ENCODE assay signal across 8 cellular contexts in the genomic region with DNA sequence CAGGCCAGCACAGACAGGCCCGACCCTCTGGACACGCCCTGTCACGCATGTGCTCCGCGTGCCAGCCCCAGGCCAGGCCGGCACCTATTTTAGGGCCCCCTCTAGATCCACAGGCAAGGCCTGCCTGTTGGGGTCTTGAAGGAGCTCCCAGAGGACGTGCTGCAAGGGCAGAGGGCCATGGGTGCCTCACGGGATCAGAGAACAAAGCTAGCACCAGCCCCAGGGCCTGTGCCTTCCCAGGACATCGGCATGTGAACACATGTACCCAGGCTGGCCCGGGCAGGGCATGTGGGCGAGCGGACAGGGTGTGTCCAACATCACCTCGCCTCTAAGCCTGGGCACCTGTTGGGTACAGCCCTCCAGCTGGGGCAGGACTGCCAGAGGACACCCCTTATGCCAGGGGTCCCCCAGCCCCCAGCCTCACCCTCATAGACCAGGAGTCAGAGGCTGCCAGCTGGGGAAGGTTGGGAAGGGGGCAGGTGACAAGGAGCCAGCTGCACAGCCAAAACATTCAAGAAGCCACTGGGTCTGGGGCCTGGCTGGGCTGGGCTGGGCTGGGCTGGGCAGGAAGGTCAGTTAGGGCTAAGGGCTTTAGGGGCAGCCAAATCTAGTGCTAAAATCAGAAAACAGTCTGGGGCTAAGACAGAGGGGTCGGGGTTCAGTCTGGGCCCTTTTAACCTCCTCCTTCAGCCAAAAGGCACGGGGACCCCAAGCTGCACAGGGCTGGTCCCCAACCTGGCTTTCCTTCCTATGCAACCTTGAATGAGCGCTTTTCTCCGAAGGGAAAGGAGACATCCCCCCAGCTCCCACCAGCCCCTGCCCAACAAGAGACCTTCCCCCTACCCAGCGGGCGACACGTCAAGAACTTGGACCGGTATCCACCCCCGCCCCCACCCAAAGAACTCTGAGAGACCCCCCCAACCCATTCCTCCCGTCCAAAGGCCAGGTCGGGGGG. TPM values are rescaled to one million over a fixed set of nuclear protein-coding genes. Genes with fewer than 3 reads are reported as not detected.
DNase-seq lines count a peak whose midpoint lies in the region; ATAC-seq and TF ChIP-seq lines count a peak whose summit lies in the region.

No MANE protein-coding gene starts in this region.

- peaks cover 6% of the 10 kb centered on the region for H3K79me2 ChIP-seq in parathyroid adenoma

- H3K27me3 Mint-ChIP-seq in activated T-cell treated with anti-CD3 and anti-CD28 coated beads, Interleukin-2, amount 50 U/mL, for 4 hours (ENCODE audit: low read depth), result no peaks in the 10 kb centered on the region

- H3K36me3 ChIP-seq in A673 (ENCODE audit: insufficient read depth, low read length, poor library complexity, severe bottlenecking) (peaks cover 3% of the 10 kb centered on the region), HUES64 (ENCODE audit: insufficient read depth, low read length) (no peaks in the 10 kb centered on the region), gastroesophageal sphincter (peaks cover 0 to 2% of the 10 kb centered on the region in 2 donors), parathyroid adenoma (ENCODE audit: control insufficient read depth, insufficient read depth, low read length) (no peaks in the 10 kb centered on the region)

- peaks cover 63% of the 10 kb centered on the region for H3K4me1 Mint-ChIP-seq in activated T-cell treated with anti-CD3 and anti-CD28 coated beads, Interleukin-2, amount 50 U/mL, for 4 hours (ENCODE audit: low read depth)

- H3K4me1 ChIP-seq in A673 (ENCODE audit: insufficient read depth, low read length, poor library complexity, severe bottlenecking), result peaks cover 56% of the 10 kb centered on the region
- peaks cover 23% of the 10 kb centered on the region for H3K4me1 ChIP-seq in HUES64 (ENCODE audit: insufficient read depth, low read length)
- H3K4me1 ChIP-seq in gastroesophageal sphincter, result peaks cover 0 to 81% (median 42%) of the 10 kb centered on the region in 3 donors
- peaks cover 18% of the 10 kb centered on the region for H3K4me1 ChIP-seq in parathyroid adenoma

- no peaks in the 10 kb centered on the region for H3K9me3 Mint-ChIP-seq in activated T-cell treated with anti-CD3 and anti-CD28 coated beads, Interleukin-2, amount 50 U/mL, for 4 hours

- no peak for ATAC-seq in activated T-cell treated with anti-CD3 and anti-CD28 coated beads, Interleukin-2, amount 50 U/mL, for 4 hours
- ATAC-seq in gastroesophageal sphincter, result no peak
- ATAC-seq in HG03571 (IDR thresholded peaks at IDR 0.05; ENCODE audit: unreplicated experiment), result no peak

- POLR2A ChIA-PET in A673 (lab: Charles Lee; ENCODE audit: low non-redundant PET), result no interaction called here

- 60% methylated on average over 21 of the region's 24 CpGs for WGBS in HUES64
- 0% methylated on average over 1 to 6 of the region's 24 CpGs for WGBS in gastroesophageal sphincter (ENCODE audit: low coverage in 1 of 2), 2 donors

- peak overlapping the region; percentile 84 for H3K4me2 ChIP-seq in parathyroid adenoma (ENCODE audit: low read length)

- H3K4me3 ChIP-seq in A673 (ENCODE audit: low read depth, low read length, poor library complexity, severe bottlenecking) (peak overlapping the region; percentile 81), HUES64 (ENCODE audit: low read length) (peak overlapping the region; percentile 79), gastroesophageal sphincter (peak overlapping the region; percentile 91 to 98), parathyroid adenoma (ENCODE audit: low read depth, low read length) (peak overlapping the region; percentile 72)

- H2AFZ ChIP-seq in parathyroid adenoma, result peak overlapping the region; percentile 76

- no peaks in the 10 kb centered on the region for H3K27me3 ChIP-seq in A673 (replicated peaks; ENCODE audit: insufficient read depth, low read depth, low read length, poor library complexity)
- no peaks in the 10 kb centered on the region for H3K27me3 ChIP-seq in HUES64 (ENCODE audit: insufficient read depth, low read length)
- H3K27me3 ChIP-seq in gastroesophageal sphincter, result no peaks in the 10 kb centered on the region
- H3K27me3 ChIP-seq in parathyroid adenoma (ENCODE audit: control insufficient read depth, insufficient read depth, low read length), result no peaks in the 10 kb centered on the region

- no peak for TF ChIP-seq EP300 in gastroesophageal sphincter (IDR thresholded peaks at IDR 0.05)

- CTCF ChIA-PET in A673 (lab: Charles Lee), result no interaction called here

- H3K9me3 ChIP-seq in A673 (ENCODE audit: low read depth, low read length, poor library complexity, severe bottlenecking) (no peaks in the 10 kb centered on the region), HUES64 (ENCODE audit: insufficient read depth, low read depth, low read length) (no peaks in the 10 kb centered on the region), gastroesophageal sphincter (no peaks in the 10 kb centered on the region), parathyroid adenoma (ENCODE audit: control insufficient read depth, low read length) (no peaks in the 10 kb centered on the region)

- H3K27ac ChIP-seq in A673 (ENCODE audit: low read depth, low read length, poor library complexity, severe bottlenecking) (peak overlapping the region; percentile 95), HUES64 (ENCODE audit: low read depth, low read length) (no peak overlapping the region; the same call in 1 of the 2 replicates), gastroesophageal sphincter (peak overlapping the region; percentile 98 to 100 (median 100)), parathyroid adenoma (peak overlapping the region; percentile 97)

- intact Hi-C loops in A673 (cut with micrococcal nuclease; ENCODE audit: unreplicated experiment), result loop anchor here (10.0 kb wide), 1 partner anchor 677 kb away; no protein-coding TSS in a partner anchor

- peak overlapping the region; percentile 55; the same call in 1 of the 2 replicates for H3K9ac ChIP-seq in HUES64 (ENCODE audit: low read depth, low read length)
- peak overlapping the region; percentile 80 for H3K9ac ChIP-seq in parathyroid adenoma

- TSS peak; percentile 56 for BruUV-seq in A673 (replicated peaks; lab: Mats Ljungman, UMichigan)

- no peak for DNase-seq in A673 (ENCODE audit: low spot score)
- DNase-seq in activated T-cell treated with anti-CD3 and anti-CD28 coated beads, Interleukin-2, amount 50 U/mL, for 4 hours, result no peak
- no peak for DNase-seq in midbrain (lab: John Stamatoyannopoulos, UW)
- DNase-seq in NCI-H1092 (lab: John Stamatoyannopoulos, UW), result no peak

- TF ChIP-seq CTCF in A673 (conservative IDR thresholded peaks at IDR 0.05; ENCODE audit: low read depth, low read length) (no peak), gastroesophageal sphincter (IDR thresholded peaks at IDR 0.05) (no peak), parathyroid adenoma (IDR thresholded peaks at IDR 0.05) (no peak)

- TF ChIP-seq POLR2A in gastroesophageal sphincter (IDR thresholded peaks at IDR 0.05), result peak; percentile 33 to 51

- peaks cover 12% of the 10 kb centered on the region for H3K36me3 Mint-ChIP-seq in activated T-cell treated with anti-CD3 and anti-CD28 coated beads, Interleukin-2, amount 50 U/mL, for 4 hours (ENCODE audit: insufficient read depth)

- peak overlapping the region; percentile 91 for H3K4me3 Mint-ChIP-seq in activated T-cell treated with anti-CD3 and anti-CD28 coated beads, Interleukin-2, amount 50 U/mL, for 4 hours

RNA-seq across cellular contexts. Expression of a gene that starts 35.3 kb away (rescaled TPM):
- total RNA-seq in A673 (2021), result 4.9 and 7.1 TPM in 2 replicates
- not detected for polyA plus RNA-seq in HUES64 (2013, experiment 1 of 2)
- polyA plus RNA-seq in HUES64 (2013, experiment 2 of 2), result not detected
- total RNA-seq in activated T-cell treated with anti-CD3 and anti-CD28 coated beads, Interleukin-2, amount 50 U/mL, for 4 hours, result under 1 TPM in 1 of 3 donors, not detected in 2; 0.52 TPM
- total RNA-seq in gastroesophageal sphincter, result 1 to 10 TPM in 2 of 4 donors, not detected in 2; 1.1 to 5.0 TPM

RNA-seq across cellular contexts. Expression of a gene that starts 46.4 kb away (rescaled TPM):
- total RNA-seq in A673 (2021) (9.8 and 13.7 TPM in 2 replicates), gastroesophageal sphincter (1 to 10 TPM; 3.9 to 9.2 (median 4.2) TPM)
- 15.5 TPM for polyA plus RNA-seq in HUES64 (2013, experiment 1 of 2)
- polyA plus RNA-seq in HUES64 (2013, experiment 2 of 2), result 16.8 TPM
- 1 to 10 TPM; 3.2 to 5.0 (median 3.7) TPM for total RNA-seq in activated T-cell treated with anti-CD3 and anti-CD28 coated beads, Interleukin-2, amount 50 U/mL, for 4 hours
